Comparison of ENCODE assay signal across 23 cellular contexts in the genomic region with DNA sequence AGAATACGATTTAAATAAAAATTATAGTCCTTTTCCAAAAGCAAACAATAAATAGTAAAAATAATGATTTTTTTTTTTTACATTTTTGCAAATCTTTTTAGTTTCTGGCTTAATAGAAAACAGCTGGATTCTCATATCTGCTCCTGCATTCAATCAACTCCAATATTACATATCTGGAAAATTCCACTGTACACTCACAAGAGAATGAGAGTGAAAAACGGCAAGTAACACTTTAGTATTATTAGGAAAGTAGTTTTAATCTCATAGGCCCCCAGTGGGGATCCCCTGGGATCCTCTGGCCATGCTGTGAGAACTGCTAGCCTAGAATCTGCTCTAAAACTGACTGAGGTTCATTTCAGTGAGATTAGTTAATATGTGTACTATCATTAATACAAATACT.
DNase-seq lines count a peak whose midpoint lies in the region; ATAC-seq, FAIRE-seq and TF ChIP-seq lines count a peak whose summit lies in the region.
"Had no signal": no experiment of that assay in that cellular context is flagged by ENCODE, and none has a peak within 500 bp of the region (broad histone marks: within the 10 kb centered on the region; RNA-seq: fewer than 3 reads in every experiment).

No MANE protein-coding gene starts in this region.

- intact Hi-C loops in left ventricle myocardium inferior (cut with micrococcal nuclease): no loop called here

- no peaks in the 10 kb centered on the region for H3K27me3 Mint-ChIP-seq in endodermal cell (ENCODE audit: insufficient read depth)
- H3K27me3 Mint-ChIP-seq in glutamatergic neuron (ENCODE audit: unreplicated experiment): no peaks in the 10 kb centered on the region

- H3K4me3 Mint-ChIP-seq in endodermal cell (no peak overlapping the region), glutamatergic neuron (ENCODE audit: unreplicated experiment) (no peak overlapping the region)
- H3K4me3 Mint-ChIP-seq: CD8-positive, alpha-beta T cell; H9 had no signal

- H3K27ac Mint-ChIP-seq in endodermal cell (peak overlapping the region; percentile 49), glutamatergic neuron (ENCODE audit: unreplicated experiment) (no peak overlapping the region)
- H3K27ac Mint-ChIP-seq: CD8-positive, alpha-beta T cell; H9 had no signal

- peaks cover 7% of the 10 kb centered on the region for H3K4me1 Mint-ChIP-seq in endodermal cell
- peaks cover 4% of the 10 kb centered on the region for H3K4me1 Mint-ChIP-seq in glutamatergic neuron (ENCODE audit: low read depth, unreplicated experiment)
- H3K4me1 Mint-ChIP-seq: H9 had no signal

- no peak overlapping the region for H3K9ac ChIP-seq in endodermal cell (ENCODE audit: extremely low read depth, low read length, poor library complexity, severe bottlenecking)
- H3K9ac ChIP-seq: GM23248, KMS-11 had no signal

- H3K9me3 Mint-ChIP-seq in endodermal cell (no peaks in the 10 kb centered on the region), glutamatergic neuron (ENCODE audit: unreplicated experiment) (no peaks in the 10 kb centered on the region)
- H3K9me3 Mint-ChIP-seq: CD8-positive, alpha-beta T cell; H9 had no signal

- no peaks in the 10 kb centered on the region for H3K36me3 Mint-ChIP-seq in endodermal cell (ENCODE audit: low read depth)
- no peaks in the 10 kb centered on the region for H3K36me3 Mint-ChIP-seq in glutamatergic neuron (ENCODE audit: unreplicated experiment)
- H3K36me3 Mint-ChIP-seq: CD8-positive, alpha-beta T cell had no signal

- WGBS in endodermal cell (ENCODE audit: insufficient coverage in 1 of 2, insufficient read length in 1 of 2), 2 experiments: 90% methylated on average over 1 of the region's 2 CpGs; no CpG with 5 or more reads in 1 of the 2 experiments

- H3K4me3 ChIP-seq in endodermal cell (ENCODE audit: low read length) (no peak overlapping the region), left ventricle myocardium inferior (no peak overlapping the region)
- H3K4me3 ChIP-seq: GM12878, GM23248, PC-9 had no signal

- ATAC-seq in GM18867 (IDR thresholded peaks at IDR 0.05; ENCODE audit: unreplicated experiment) (peak; percentile 12), HG03095 (IDR thresholded peaks at IDR 0.05; ENCODE audit: unreplicated experiment) (no peak), GM21717 (IDR thresholded peaks at IDR 0.05; ENCODE audit: unreplicated experiment) (no peak)
- ATAC-seq: CD8-positive, alpha-beta T cell; GM12878 had no signal

- no peaks in the 10 kb centered on the region for H3K36me3 ChIP-seq in endodermal cell (ENCODE audit: control insufficient read depth, insufficient read depth, low read length)
- H3K36me3 ChIP-seq in left ventricle myocardium inferior: no peaks in the 10 kb centered on the region

- TF ChIP-seq CTCF in endodermal cell (conservative IDR thresholded peaks at IDR 0.05): no peak
- no peak for TF ChIP-seq CTCF in left ventricle myocardium inferior (IDR thresholded peaks at IDR 0.05; ENCODE audit: borderline replicate concordance)
- TF ChIP-seq CTCF in glutamatergic neuron (IDR thresholded peaks at IDR 0.05; ENCODE audit: partially characterized antibody, unreplicated experiment): no peak

- H3K9me3 ChIP-seq in endodermal cell (ENCODE audit: control insufficient read depth, low read length) (no peaks in the 10 kb centered on the region), left ventricle myocardium inferior (replicated peaks) (no peaks in the 10 kb centered on the region)

- DNase-seq in RCC 7860 (ENCODE audit: low spot score): no peak
- DNase-seq in endodermal cell: no peak
- peak; percentile 15 for DNase-seq in left ventricle myocardium inferior
- DNase-seq in glutamatergic neuron: no peak
- no peak for DNase-seq in activated CD4-positive, alpha-beta T cell treated with anti-CD3 and anti-CD28 coated beads for 4 hours
- DNase-seq: AML-193; C1 segment of cervical spinal cord; CD8-positive, alpha-beta T cell; DND-41; GM23248; H9; IMR-90; MV-4-11; NCI-H1694; NCI-H446; NCI-H526; PC-9 had no signal

- H3K27me3 ChIP-seq in endodermal cell (ENCODE audit: control insufficient read depth, insufficient read depth, low read length, poor library complexity, severe bottlenecking) (no peaks in the 10 kb centered on the region), left ventricle myocardium inferior (ENCODE audit: low read depth) (no peaks in the 10 kb centered on the region)

- H3K27ac ChIP-seq in endodermal cell (ENCODE audit: low read depth, low read length) (no peak overlapping the region), left ventricle myocardium inferior (replicated peaks) (no peak overlapping the region)
- H3K27ac ChIP-seq: GM23248, KMS-11, PC-9, RWPE1 had no signal

- FAIRE-seq in RCC 7860 (lab: Jason Lieb, UNC): peak; percentile 62

- H3K4me1 ChIP-seq in endodermal cell (ENCODE audit: control insufficient read depth, insufficient read depth, low read length): no peaks in the 10 kb centered on the region
- H3K4me1 ChIP-seq in left ventricle myocardium inferior: peaks cover 12% of the 10 kb centered on the region
